31 cellular contexts compared by ENCODE assay signal in genomic region chr7:76272142-76272541, GRCh38.
"Had no signal": no experiment of that assay in that cellular context is flagged by ENCODE, and none has a peak within 500 bp of the region (broad histone marks: within the 10 kb centered on the region; RNA-seq: fewer than 3 reads in every experiment).

No MANE protein-coding gene starts in this region.

- H3K27ac ChIP-seq: ovary, parathyroid adenoma, psoas muscle, right lobe of liver, sigmoid colon, suprapubic skin, testis, tibial artery, transverse colon, upper lobe of right lung, uterus had no signal

- H3K9ac ChIP-seq: parathyroid adenoma had no signal

- FAIRE-seq: small intestine had no signal

- H3K36me3 Mint-ChIP-seq: naive thymus-derived CD8-positive, alpha-beta T cell; natural killer cell treated with Interleukin-12 subunit alpha and Interleukin-12 subunit beta and Interleukin-15 and Interleukin-18, amount 100 ng/mL, for 72 hours; stimulated activated memory B cell treated with anti-CD40 and anti-IgM and Interleukin-4, amounts not matched to agents 10 μg/mL and 1 μg/mL and 100 μg/mL, for 72 hours; type B pancreatic cell had no signal

- H3K4me3 ChIP-seq: ovary, psoas muscle, right lobe of liver, sigmoid colon, suprapubic skin, testis, tibial artery, transverse colon, upper lobe of right lung, uterus had no signal

- H3K4me1 ChIP-seq: parathyroid adenoma had no signal

- H3K27ac Mint-ChIP-seq: naive thymus-derived CD8-positive, alpha-beta T cell; natural killer cell treated with Interleukin-12 subunit alpha and Interleukin-12 subunit beta and Interleukin-15 and Interleukin-18, amount 100 ng/mL, for 72 hours; nephron progenitor cell; progenitor cell of endocrine pancreas; type B pancreatic cell had no signal

- H3K36me3 ChIP-seq: ovary, right lobe of liver, sigmoid colon, suprapubic skin, tibial artery, transverse colon, upper lobe of right lung, uterus had no signal

- ATAC-seq: naive thymus-derived CD8-positive, alpha-beta T cell; natural killer cell treated with Interleukin-12 subunit alpha and Interleukin-12 subunit beta and Interleukin-15 and Interleukin-18, amount 100 ng/mL, for 72 hours; psoas muscle; right cardiac atrium; right lobe of liver; stimulated activated memory B cell treated with anti-CD40 and anti-IgM and Interleukin-4, amounts not matched to agents 10 μg/mL and 1 μg/mL and 100 μg/mL, for 72 hours; stimulated activated naive CD8-positive, alpha-beta T cell treated with anti-CD3 and anti-CD28 coated beads, Interleukin-15, Interleukin-2, amounts not matched to agents 100 U/mL and 50 U/mL, for 24 hours; upper lobe of right lung had no signal

- H3K9me3 Mint-ChIP-seq: naive thymus-derived CD8-positive, alpha-beta T cell; natural killer cell treated with Interleukin-12 subunit alpha and Interleukin-12 subunit beta and Interleukin-15 and Interleukin-18, amount 100 ng/mL, for 72 hours; nephron progenitor cell; neural crest cell; stimulated activated memory B cell treated with anti-CD40 and anti-IgM and Interleukin-4, amounts not matched to agents 10 μg/mL and 1 μg/mL and 100 μg/mL, for 72 hours; stimulated activated naive CD8-positive, alpha-beta T cell treated with anti-CD3 and anti-CD28 coated beads, Interleukin-15, amount 100 ng/mL, for 72 hours; type B pancreatic cell had no signal

- DNase-seq: nephron progenitor cell; occipital lobe; ovary; posterior cingulate gyrus; psoas muscle; right cardiac atrium; right lobe of liver; sigmoid colon; small intestine; stimulated activated CD4-positive, alpha-beta T cell treated with anti-CD3 and anti-CD28 coated beads, Interleukin-12 subunit alpha, Interleukin-12 subunit beta, amount 100 ng/mL, for 4 hours; stimulated activated CD4-positive, alpha-beta T cell treated with anti-CD3 and anti-CD28 coated beads, Interleukin-1b, Interleukin-23, amount 100 ng/mL, for 48 hours; stimulated activated CD4-positive, alpha-beta T cell treated with anti-CD3 and anti-CD28 coated beads, Interleukin-4, amount 100 ng/mL, for 1 hour; stimulated activated CD4-positive, alpha-beta T cell treated with anti-CD3 and anti-CD28 coated beads, Interleukin-4, amount 100 ng/mL, for 4 hours; stimulated activated CD8-positive, alpha-beta memory T cell treated with anti-CD3 and anti-CD28 coated beads, Interleukin-4, amount 100 ng/mL, for 48 hours; stimulated activated naive CD4-positive, alpha-beta T cell; stimulated activated naive CD8-positive, alpha-beta T cell treated with anti-CD3 and anti-CD28 coated beads, Interleukin-15, amount 100 ng/mL, for 72 hours; stimulated activated naive CD8-positive, alpha-beta T cell treated with anti-CD3 and anti-CD28 coated beads, Interleukin-15, Interleukin-2, amounts not matched to agents 100 U/mL and 50 U/mL, for 24 hours; substantia nigra; testis; tibial artery; transverse colon; upper lobe of right lung; uterus had no signal

- H3K79me2 ChIP-seq: parathyroid adenoma had no signal

- H3K4me3 Mint-ChIP-seq: naive thymus-derived CD8-positive, alpha-beta T cell; natural killer cell treated with Interleukin-12 subunit alpha and Interleukin-12 subunit beta and Interleukin-15 and Interleukin-18, amount 100 ng/mL, for 72 hours; nephron progenitor cell; neural crest cell; stimulated activated memory B cell treated with anti-CD40 and anti-IgM and Interleukin-4, amounts not matched to agents 10 μg/mL and 1 μg/mL and 100 μg/mL, for 72 hours; type B pancreatic cell had no signal

- H3K27me3 ChIP-seq: ovary, testis, uterus had no signal

- H3K9me3 ChIP-seq: ovary, psoas muscle, right lobe of liver, sigmoid colon, suprapubic skin, testis, tibial artery, transverse colon, upper lobe of right lung, uterus had no signal

- H2AFZ ChIP-seq: parathyroid adenoma had no signal
